In genomic region chr1:59949648-59950047, GRCh38 we compare ENCODE assay signal across 4 cellular contexts. TPM values are rescaled to one million over a fixed set of nuclear protein-coding genes. Genes with fewer than 3 reads are reported as not detected.
"Had no signal": no experiment of that assay in that cellular context is flagged by ENCODE, and none has a peak within 500 bp of the region (broad histone marks: within the 10 kb centered on the region; RNA-seq: fewer than 3 reads in every experiment).

No MANE protein-coding gene starts in this region.

- ATAC-seq: GM12878 had no signal

- H3K4me3 ChIP-seq: GM12878 had no signal

- DNase-seq: GDM1, GF-D8 had no signal

RNA-seq across cellular contexts. Expression of gene CYP2J2, which starts 23.1 kb away (rescaled TPM):
- total RNA-seq: G401 had no signal
